In genomic region chr5:91306497-91306896, GRCh38 we compare ENCODE assay signal across 23 cellular contexts.
DNase-seq lines count a peak whose midpoint lies in the region; TF ChIP-seq lines count a peak whose summit lies in the region.
"Had no signal": no experiment of that assay in that cellular context is flagged by ENCODE, and none has a peak within 500 bp of the region (broad histone marks: within the 10 kb centered on the region; RNA-seq: fewer than 3 reads in every experiment).

No MANE protein-coding gene starts in this region.

- TF ChIP-seq CTCF in HFFc6 (IDR thresholded peaks at IDR 0.05) = no peak
- TF ChIP-seq CTCF in choroid plexus epithelial cell (conservative IDR thresholded peaks at IDR 0.05; ENCODE audit: low read depth, low read length) = peak; percentile 6
- no peak for TF ChIP-seq CTCF in stomach (IDR thresholded peaks at IDR 0.05)

- no peaks in the 10 kb centered on the region for H3K27me3 ChIP-seq in layer of hippocampus (ENCODE audit: control insufficient read depth, insufficient read depth, low read length)
- H3K27me3 ChIP-seq in stomach = no peaks in the 10 kb centered on the region
- H3K27me3 ChIP-seq: neural progenitor cell, SJCRH30 had no signal

- no peaks in the 10 kb centered on the region for H3K36me3 Mint-ChIP-seq in HFFc6 (ENCODE audit: low read depth)
- H3K36me3 Mint-ChIP-seq: CD8-positive, alpha-beta T cell; neural progenitor cell had no signal

- no peak overlapping the region for H3K4me3 Mint-ChIP-seq in HFFc6
- H3K4me3 Mint-ChIP-seq: activated naive CD8-positive, alpha-beta T cell treated with anti-CD3 and anti-CD28 coated beads, Interleukin-2, amount 50 U/mL, for 24 hours; CD8-positive, alpha-beta T cell; dendritic cell treated with granulocyte-macrophage colony-stimulating factor and Interleukin-4, amounts not matched to agents 40 ng/mL and 50 ng/mL, for 4 days; neural progenitor cell; T-helper 17 cell had no signal

- no peaks in the 10 kb centered on the region for H3K9me3 ChIP-seq in stomach
- H3K9me3 ChIP-seq: SJCRH30 had no signal

- H3K27ac ChIP-seq in layer of hippocampus (ENCODE audit: low read depth, low read length) = peak overlapping the region; percentile 16
- H3K27ac ChIP-seq in stomach = peak overlapping the region in 3 of 5 donors; percentile 3 to 37 (median 18)
- H3K27ac ChIP-seq: neural progenitor cell, SJCRH30, VCaP had no signal

- no peak for DNase-seq in HFFc6
- no peak for DNase-seq in choroid plexus epithelial cell (ENCODE audit: low read depth)
- no peak for DNase-seq in stomach
- no peak for DNase-seq in putamen (ENCODE audit: low spot score)
- DNase-seq in activated T-cell treated with anti-CD3 and anti-CD28 coated beads, Interleukin-2, amount 50 U/mL, for 48 hours = no peak
- no peak for DNase-seq in SKM-1 (lab: John Stamatoyannopoulos, UW; ENCODE audit: unreplicated experiment)
- DNase-seq in hypothalamus (lab: John Stamatoyannopoulos, UW) = no peak
- DNase-seq: activated CD8-positive, alpha-beta memory T cell treated with anti-CD3 and anti-CD28 coated beads, Interleukin-2, amount 50 U/mL, for 4 hours; activated effector memory CD4-positive, alpha-beta T cell treated with Interleukin-2 at 50 U/mL for 16 hours; activated naive CD8-positive, alpha-beta T cell treated with anti-CD3 and anti-CD28 coated beads, Interleukin-2, amount 50 U/mL, for 24 hours; CD8-positive, alpha-beta T cell; GF-D8; GOT3; MM.1S; NCI-H69; retina; stimulated activated CD4-positive, alpha-beta T cell treated with anti-CD3 and anti-CD28 coated beads, Interleukin-15, amount 100 ng/mL, for 24 hours; T-helper 17 cell had no signal

- H3K4me3 ChIP-seq in choroid plexus epithelial cell (ENCODE audit: low read depth, low read length) (no peak overlapping the region), stomach (no peak overlapping the region)
- H3K4me3 ChIP-seq: neural progenitor cell, SJCRH30 had no signal

- H3K27me3 Mint-ChIP-seq in HFFc6 (ENCODE audit: insufficient read depth) = peaks cover 2% of the 10 kb centered on the region; the same call in 1 of the 2 replicates
- H3K27me3 Mint-ChIP-seq: activated naive CD8-positive, alpha-beta T cell treated with anti-CD3 and anti-CD28 coated beads, Interleukin-2, amount 50 U/mL, for 24 hours; dendritic cell treated with granulocyte-macrophage colony-stimulating factor and Interleukin-4, amounts not matched to agents 40 ng/mL and 50 ng/mL, for 4 days; T-helper 17 cell had no signal

- intact Hi-C loops in stomach (cut with DNase I; ENCODE audit: low total_unique reads) = no loop called here

- no peaks in the 10 kb centered on the region for H3K9me3 Mint-ChIP-seq in HFFc6
- H3K9me3 Mint-ChIP-seq: CD8-positive, alpha-beta T cell; dendritic cell treated with granulocyte-macrophage colony-stimulating factor and Interleukin-4, amounts not matched to agents 40 ng/mL and 50 ng/mL, for 4 days; neural progenitor cell had no signal

- WGBS in stomach, 5 donors = 41 to 70% (median 59%) methylated on average over 3 of the region's 3 CpGs

- H3K36me3 ChIP-seq in stomach = no peaks in the 10 kb centered on the region
- H3K36me3 ChIP-seq: neural progenitor cell, SJCRH30 had no signal

- H3K4me1 ChIP-seq in stomach = peaks cover 4 to 28% (median 6%) of the 10 kb centered on the region in 4 donors

- peak overlapping the region; percentile 64; the same call in 1 of the 2 replicates for H3K27ac Mint-ChIP-seq in HFFc6
- H3K27ac Mint-ChIP-seq: activated naive CD8-positive, alpha-beta T cell treated with anti-CD3 and anti-CD28 coated beads, Interleukin-2, amount 50 U/mL, for 24 hours; CD8-positive, alpha-beta T cell; dendritic cell treated with granulocyte-macrophage colony-stimulating factor and Interleukin-4, amounts not matched to agents 40 ng/mL and 50 ng/mL, for 4 days; T-helper 17 cell had no signal

- no peak for TF ChIP-seq POLR2A in stomach (IDR thresholded peaks at IDR 0.05)

- no peak for TF ChIP-seq EP300 in stomach (IDR thresholded peaks at IDR 0.05)

- H3K4me1 Mint-ChIP-seq in HFFc6 (ENCODE audit: low read depth) = peaks cover 29% of the 10 kb centered on the region
